ENCODE assay signal across 1 cellular context in the genomic region with DNA sequence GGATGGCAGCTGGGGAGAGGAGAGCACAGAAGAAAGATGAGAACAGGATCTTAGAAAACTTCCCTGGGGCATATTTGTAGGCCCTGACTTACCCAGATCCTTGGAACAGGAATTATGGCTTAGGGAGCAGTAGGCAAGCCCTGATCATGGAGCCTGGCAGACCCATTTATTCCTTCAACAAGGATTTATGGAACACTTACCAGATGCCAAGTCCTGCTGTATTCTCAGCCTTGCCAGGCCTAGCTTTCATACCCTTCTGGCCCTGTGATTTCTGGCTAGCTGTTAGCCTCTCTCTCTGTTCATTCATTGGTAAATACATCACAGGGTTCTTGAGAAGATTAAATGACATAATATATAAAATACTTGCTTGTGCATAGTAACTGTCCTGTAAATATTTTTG.
TF ChIP-seq lines count a peak whose summit lies in the region.

No MANE protein-coding gene starts in this region.

TF ChIP-seq in SK-N-SH, 30 proteins besides CTCF, POLR2A, EP300 and RAD21:
- TF ChIP-seq FOSL2 (IDR thresholded peaks at IDR 0.05; ENCODE audit: borderline replicate concordance, low read depth) (no peak), TAF1 (IDR thresholded peaks at IDR 0.05; ENCODE audit: borderline replicate concordance, low read depth, low read length) (no peak), GATA2 (CRISPR knock-in tag; IDR thresholded peaks at IDR 0.05) (no peak), JUND (IDR thresholded peaks at IDR 0.05) (no peak), RFX5 (IDR thresholded peaks at IDR 0.05; ENCODE audit: low read length) (no peak), CHD2 (IDR thresholded peaks at IDR 0.05; ENCODE audit: low read length, partially characterized antibody) (no peak), TCF12 (IDR thresholded peaks at IDR 0.05) (no peak), SMC3 (IDR thresholded peaks at IDR 0.05; ENCODE audit: low read depth, low read length) (no peak)
- TF ChIP-seq, protein P1, sequence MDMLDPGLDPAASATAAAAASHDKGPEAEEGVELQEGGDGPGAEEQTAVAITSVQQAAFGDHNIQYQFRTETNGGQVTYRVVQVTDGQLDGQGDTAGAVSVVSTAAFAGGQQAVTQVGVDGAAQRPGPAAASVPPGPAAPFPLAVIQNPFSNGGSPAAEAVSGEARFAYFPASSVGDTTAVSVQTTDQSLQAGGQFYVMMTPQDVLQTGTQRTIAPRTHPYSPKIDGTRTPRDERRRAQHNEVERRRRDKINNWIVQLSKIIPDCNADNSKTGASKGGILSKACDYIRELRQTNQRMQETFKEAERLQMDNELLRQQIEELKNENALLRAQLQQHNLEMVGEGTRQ (IDR thresholded peaks at IDR 0.05; ENCODE audit: borderline replicate concordance, low read depth, low read length) = no peak
- TF ChIP-seq, protein P2, sequence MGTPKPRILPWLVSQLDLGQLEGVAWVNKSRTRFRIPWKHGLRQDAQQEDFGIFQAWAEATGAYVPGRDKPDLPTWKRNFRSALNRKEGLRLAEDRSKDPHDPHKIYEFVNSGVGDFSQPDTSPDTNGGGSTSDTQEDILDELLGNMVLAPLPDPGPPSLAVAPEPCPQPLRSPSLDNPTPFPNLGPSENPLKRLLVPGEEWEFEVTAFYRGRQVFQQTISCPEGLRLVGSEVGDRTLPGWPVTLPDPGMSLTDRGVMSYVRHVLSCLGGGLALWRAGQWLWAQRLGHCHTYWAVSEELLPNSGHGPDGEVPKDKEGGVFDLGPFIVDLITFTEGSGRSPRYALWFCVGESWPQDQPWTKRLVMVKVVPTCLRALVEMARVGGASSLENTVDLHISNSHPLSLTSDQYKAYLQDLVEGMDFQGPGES (IDR thresholded peaks at IDR 0.05; ENCODE audit: low read depth, low read length) = no peak
